18 cellular contexts compared by ENCODE assay signal in the genomic region with DNA sequence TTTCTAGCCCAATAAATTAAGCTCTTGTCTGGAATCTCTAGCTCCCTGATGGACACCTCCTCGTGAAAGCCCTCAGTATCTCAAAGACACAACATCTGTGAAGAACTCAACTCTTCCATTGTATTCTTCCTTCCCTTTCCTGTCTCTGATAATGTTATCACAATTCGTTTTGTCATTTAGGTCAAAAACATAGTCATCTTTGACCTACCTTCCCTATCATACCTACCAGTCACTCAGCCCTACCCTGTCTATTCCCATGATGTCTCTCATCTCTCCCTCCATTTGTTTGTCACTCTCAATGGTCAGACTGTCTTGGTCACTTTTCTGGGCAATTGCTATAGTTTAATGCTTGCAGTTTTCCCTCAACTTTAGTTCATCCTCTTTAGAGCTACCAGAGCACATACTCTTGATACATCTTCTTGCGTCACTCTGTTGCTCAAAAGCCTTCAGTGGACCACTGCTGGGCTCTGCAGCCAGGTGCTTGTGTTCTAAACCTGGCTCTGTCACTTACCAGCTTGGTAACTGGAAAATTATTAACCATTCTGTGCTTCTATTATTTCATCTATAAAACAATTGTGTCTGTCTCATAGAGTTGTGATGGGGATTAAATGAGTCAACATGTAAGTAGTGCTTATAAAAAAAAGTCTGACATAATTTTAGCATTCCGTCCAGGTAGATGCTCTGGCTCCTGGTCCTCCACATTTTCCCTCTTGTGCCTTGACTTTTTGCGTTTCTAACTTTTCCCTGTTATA. TPM values are rescaled to one million over a fixed set of nuclear protein-coding genes. Genes with fewer than 3 reads are reported as not detected.
DNase-seq lines count a peak whose midpoint lies in the region; ATAC-seq and TF ChIP-seq lines count a peak whose summit lies in the region.
"Had no signal": no experiment of that assay in that cellular context is flagged by ENCODE, and none has a peak within 500 bp of the region (broad histone marks: within the 10 kb centered on the region; RNA-seq: fewer than 3 reads in every experiment).

No MANE protein-coding gene starts in this region.

- DNase-seq in PC-3: peak; percentile 22
- no peak for DNase-seq in ascending aorta (ENCODE audit: low spot score in 2 of 2)
- no peak for DNase-seq in suprapubic skin (ENCODE audit: low spot score in 2 of 2)
- no peak for DNase-seq in mesenteric fat pad (ENCODE audit: low spot score)
- no peak for DNase-seq in A172 (ENCODE audit: low spot score)
- DNase-seq in H7: no peak
- DNase-seq in BE2C: no peak
- DNase-seq: activated CD8-positive, alpha-beta memory T cell treated with anti-CD3 and anti-CD28 coated beads for 24 hours; activated naive CD4-positive, alpha-beta T cell treated with Interleukin-2 at 50 U/mL for 16 hours; activated T-cell treated with anti-CD3 and anti-CD28 coated beads, Interleukin-2, amount 50 U/mL, for 4 hours; NCI-H1417 treated with DMSO at 0.1 percent for 48 hours; NCI-H510A treated with DMSO at 0.1 percent for 48 hours; nucleus accumbens; stimulated activated naive CD4-positive, alpha-beta T cell treated with Interleukin-2 at 50 U/mL for 16 hours had no signal

- H3K4me3 ChIP-seq in PC-3 (ENCODE audit: low read length) (no peak overlapping the region), ascending aorta (no peak overlapping the region), muscle layer of duodenum (ENCODE audit: low read depth in 1 of 2, low read length in 2 of 2) (no peak overlapping the region), suprapubic skin (no peak overlapping the region), H7 (ENCODE audit: insufficient read depth, low read depth, low read length) (no peak overlapping the region), BE2C (ENCODE audit: low read depth, low read length) (no peak overlapping the region)
- H3K4me3 ChIP-seq: BLaER1 treated with 17β-estradiol and CSF1 and Interleukin-3, amounts not matched to agents 10 nM and 100 nM; lung had no signal

- H4K20me1 ChIP-seq in PC-3 (ENCODE audit: low read length): no peaks in the 10 kb centered on the region
- H4K20me1 ChIP-seq: BLaER1 treated with 17β-estradiol and CSF1 and Interleukin-3, amounts not matched to agents 10 nM and 100 nM had no signal

- BruUV-seq in PC-3 (replicated peaks; lab: Mats Ljungman, UMichigan): no TSS peak

- no peaks in the 10 kb centered on the region for H3K9me3 ChIP-seq in PC-3 (ENCODE audit: low read length)
- no peaks in the 10 kb centered on the region for H3K9me3 ChIP-seq in ascending aorta
- no peaks in the 10 kb centered on the region for H3K9me3 ChIP-seq in muscle layer of duodenum (ENCODE audit: control insufficient read depth in 1 of 2, low read length in 2 of 2)
- no peaks in the 10 kb centered on the region for H3K9me3 ChIP-seq in suprapubic skin
- no peaks in the 10 kb centered on the region for H3K9me3 ChIP-seq in BE2C
- H3K9me3 ChIP-seq: BLaER1 treated with 17β-estradiol and CSF1 and Interleukin-3, amounts not matched to agents 10 nM and 100 nM had no signal

- TF ChIP-seq POLR2A in suprapubic skin (IDR thresholded peaks at IDR 0.05): no peak

- no peaks in the 10 kb centered on the region for H3K36me3 ChIP-seq in PC-3 (ENCODE audit: low read depth, low read length)
- H3K36me3 ChIP-seq in ascending aorta: no peaks in the 10 kb centered on the region
- no peaks in the 10 kb centered on the region for H3K36me3 ChIP-seq in muscle layer of duodenum (ENCODE audit: control insufficient read depth in 1 of 2, insufficient read depth in 2 of 2, low read length in 2 of 2)
- no peaks in the 10 kb centered on the region for H3K36me3 ChIP-seq in suprapubic skin
- H3K36me3 ChIP-seq in H7 (replicated peaks; ENCODE audit: control insufficient read depth, insufficient read depth, low read length): no peaks in the 10 kb centered on the region
- H3K36me3 ChIP-seq in BE2C: peaks cover 5% of the 10 kb centered on the region; the same call in 1 of the 2 replicates
- H3K36me3 ChIP-seq: BLaER1 treated with 17β-estradiol and CSF1 and Interleukin-3, amounts not matched to agents 10 nM and 100 nM had no signal

- H3K9ac ChIP-seq in PC-3 (ENCODE audit: low read length): no peak overlapping the region
- H3K9ac ChIP-seq: BLaER1 treated with 17β-estradiol and CSF1 and Interleukin-3, amounts not matched to agents 10 nM and 100 nM had no signal

- TF ChIP-seq EP300 in suprapubic skin (IDR thresholded peaks at IDR 0.05): no peak

- no peaks in the 10 kb centered on the region for H3F3A ChIP-seq in PC-3 (ENCODE audit: low read length, unreplicated experiment)

- H3K27ac ChIP-seq in PC-3 (ENCODE audit: low read length) (no peak overlapping the region), ascending aorta (peak overlapping the region; percentile 74 to 78), muscle layer of duodenum (ENCODE audit: low read length) (peak overlapping the region; percentile 40), suprapubic skin (peak overlapping the region; percentile 69)
- H3K27ac ChIP-seq: BLaER1 treated with 17β-estradiol and CSF1 and Interleukin-3, amounts not matched to agents 10 nM and 100 nM; RWPE1 had no signal

- POLR2A ChIA-PET in PC-3 (lab: Charles Lee; ENCODE audit: unreplicated experiment): no interaction called here

- H2AFZ ChIP-seq in PC-3 (ENCODE audit: low read length): no peak overlapping the region

- H3K27me3 ChIP-seq in PC-3 (ENCODE audit: low read length) (no peaks in the 10 kb centered on the region), ascending aorta (no peaks in the 10 kb centered on the region), muscle layer of duodenum (ENCODE audit: low read depth, low read length) (no peaks in the 10 kb centered on the region), suprapubic skin (no peaks in the 10 kb centered on the region), H7 (ENCODE audit: control insufficient read depth, insufficient read depth, low read length) (no peaks in the 10 kb centered on the region; the same call in 1 of the 2 replicates), BE2C (no peaks in the 10 kb centered on the region)
- H3K27me3 ChIP-seq: BLaER1 treated with 17β-estradiol and CSF1 and Interleukin-3, amounts not matched to agents 10 nM and 100 nM had no signal

- CTCF ChIA-PET in PC-3 (lab: Charles Lee): no interaction called here

- ATAC-seq in PC-3: no peak
- ATAC-seq: activated T-cell treated with anti-CD3 and anti-CD28 coated beads, Interleukin-2, amount 50 U/mL, for 4 hours had no signal

- TF ChIP-seq CTCF in PC-3 (conservative IDR thresholded peaks at IDR 0.05; ENCODE audit: low read depth, low read length) (no peak), ascending aorta (IDR thresholded peaks at IDR 0.05) (no peak), suprapubic skin (IDR thresholded peaks at IDR 0.05) (no peak), BE2C (IDR thresholded peaks at IDR 0.05; ENCODE audit: low read depth, low read length) (no peak)

- no peak overlapping the region for H3K4me2 ChIP-seq in PC-3 (ENCODE audit: low read length)
- H3K4me2 ChIP-seq: BLaER1 treated with 17β-estradiol and CSF1 and Interleukin-3, amounts not matched to agents 10 nM and 100 nM had no signal

- intact Hi-C loops in PC-3 (cut with micrococcal nuclease): no loop called here
- intact Hi-C loops in ascending aorta (cut with DNase I): loop anchor here (2.0 to 5.0 kb wide), 3 partner anchors 19 to 50 kb away; a partner anchor contains a TSS

- peaks cover 35% of the 10 kb centered on the region for H3K4me1 ChIP-seq in PC-3 (ENCODE audit: insufficient read depth, low read length)
- peaks cover 2 to 25% of the 10 kb centered on the region in 2 donors for H3K4me1 ChIP-seq in ascending aorta
- peaks cover 7 to 18% of the 10 kb centered on the region in 2 donors for H3K4me1 ChIP-seq in muscle layer of duodenum (ENCODE audit: control insufficient read depth in 1 of 2, insufficient read depth in 2 of 2, low read length in 2 of 2)
- H3K4me1 ChIP-seq in suprapubic skin: peaks cover 17% of the 10 kb centered on the region
- H3K4me1 ChIP-seq in BE2C: peaks cover 39% of the 10 kb centered on the region
- H3K4me1 ChIP-seq: BLaER1 treated with 17β-estradiol and CSF1 and Interleukin-3, amounts not matched to agents 10 nM and 100 nM had no signal

- H3K79me2 ChIP-seq in PC-3 (ENCODE audit: low read length): no peaks in the 10 kb centered on the region

- 65% methylated on average over 5 of the region's 5 CpGs for WGBS in suprapubic skin

- no peaks in the 10 kb centered on the region for H3K9me2 ChIP-seq in PC-3 (replicated peaks; ENCODE audit: low read length)

RNA-seq across cellular contexts. Expression of a gene that starts 39.6 kb away (rescaled TPM):
- total RNA-seq in PC-3 (2014; rRNA removed) (0.77 and 1.4 TPM in 2 replicates), ascending aorta (77.9 TPM), suprapubic skin (10 to 100 TPM in 2 of 4 donors, 1 to 10 TPM in 2; 7.7 to 50.2 (median 13.8) TPM), mesenteric fat pad (187 TPM)
- 73.0 and 84.2 TPM in 2 replicates for total RNA-seq in A172 (2014; rRNA removed; shearing (Covaris generic))
- total RNA-seq in H7 (2014; rRNA removed; shearing (Covaris generic)): 0.17 and 0.55 TPM in 2 replicates
- polyA plus RNA-seq in BE2C (2012; ENCODE audit: insufficient read depth, insufficient read length, low read depth): 88.3 TPM
